ENCODE assay signal across 9 cellular contexts in the genomic region with DNA sequence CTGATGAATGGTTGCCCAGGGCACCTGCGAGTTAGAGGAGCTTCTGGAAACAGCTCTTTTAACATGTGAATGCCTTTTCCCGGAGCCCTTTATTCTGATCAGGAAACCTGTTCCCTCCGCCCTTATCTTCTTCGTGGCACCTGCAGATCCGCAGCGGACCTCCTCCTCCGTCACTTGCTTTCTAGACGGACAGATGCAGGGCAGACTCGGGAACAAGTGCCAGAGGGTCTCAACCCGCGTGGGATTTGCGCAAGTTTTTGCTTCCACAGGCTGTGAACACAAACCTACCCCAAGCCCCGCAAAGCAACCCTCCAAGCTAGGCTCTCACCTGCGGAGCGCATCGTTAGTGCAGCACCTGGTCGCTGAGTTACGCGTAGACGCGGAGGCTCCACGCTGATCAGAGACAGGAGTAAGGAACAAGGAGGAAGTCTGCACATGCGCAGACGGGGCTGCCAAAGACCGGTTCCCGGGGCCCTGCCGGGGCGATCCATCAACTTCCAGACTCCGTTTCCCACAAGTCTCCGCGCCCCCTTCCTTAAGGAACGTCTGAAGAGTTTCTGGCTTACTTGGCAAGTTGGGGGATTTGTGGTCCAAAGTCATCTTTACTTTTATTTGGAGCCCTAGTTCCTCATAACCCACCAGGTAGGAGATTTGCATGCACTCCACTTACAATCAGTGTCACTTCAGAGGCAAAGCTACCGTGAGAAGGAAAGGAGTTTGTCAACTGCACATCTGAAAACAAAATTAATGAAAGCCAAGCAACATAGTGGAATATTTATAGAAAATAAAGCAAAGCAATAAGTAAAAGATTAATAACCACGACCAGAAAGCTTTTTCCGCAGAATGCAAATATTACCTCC. TPM values are rescaled to one million over a fixed set of nuclear protein-coding genes. Genes with fewer than 3 reads are reported as not detected.
DNase-seq lines count a peak whose midpoint lies in the region; ATAC-seq, FAIRE-seq and TF ChIP-seq lines count a peak whose summit lies in the region.
"Had no signal": no experiment of that assay in that cellular context is flagged by ENCODE, and none has a peak within 500 bp of the region (broad histone marks: within the 10 kb centered on the region; RNA-seq: fewer than 3 reads in every experiment).

No MANE protein-coding gene starts in this region.

- intact Hi-C loops in IMR-90 (cut with micrococcal nuclease): no loop called here
- intact Hi-C loops in GM12878 (cut with micrococcal nuclease; ENCODE audit: unreplicated experiment): no loop called here
- intact Hi-C loops in stomach (cut with DNase I; ENCODE audit: low total_unique reads): no loop called here
- intact Hi-C loops in PC-9 (cut with micrococcal nuclease; ENCODE audit: unreplicated experiment): no loop called here

- SMC1A ChIA-PET in GM12878 (lab: Charles Lee; ENCODE audit: uncharacterized antibody, unreplicated experiment): no interaction called here

- H2BK5ac ChIP-seq in IMR-90 (ENCODE audit: low read depth, low read length, poor library complexity, severe bottlenecking): no peak overlapping the region

- TF ChIP-seq RAD21 in IMR-90 (IDR thresholded peaks at IDR 0.05; ENCODE audit: low read length) (no peak), GM12878 (IDR thresholded peaks at IDR 0.05; ENCODE audit: insufficient read depth, low read depth, low read length) (no peak)

- H3K9me1 ChIP-seq in IMR-90 (ENCODE audit: insufficient read depth, low read length): no peaks in the 10 kb centered on the region

- H4K8ac ChIP-seq in IMR-90 (ENCODE audit: low read depth in 2 of 2, low read length in 2 of 2): no peak overlapping the region

- no TSS peak for BruUV-seq in IMR-90 (replicated peaks; lab: Mats Ljungman, UMichigan)
- no TSS peak for BruUV-seq in GM12878 (replicated peaks; lab: Mats Ljungman, UMichigan)
- no TSS peak for BruUV-seq in PC-9 (replicated peaks; lab: Mats Ljungman, UMichigan)

- no peak overlapping the region for H3K4me3 ChIP-seq in IMR-90 (ENCODE audit: insufficient read depth, low read depth, low read length)
- H3K4me3 ChIP-seq in GM12878: no peak overlapping the region
- peak overlapping the region; percentile 21 to 40 (median 27) for H3K4me3 ChIP-seq in stomach
- no peak overlapping the region for H3K4me3 ChIP-seq in PC-9

- no peak for FAIRE-seq in GM12878 (lab: Jason Lieb, UNC)

- peaks cover 3% of the 10 kb centered on the region; the same call in 1 of the 2 replicates for H3K9me3 ChIP-seq in IMR-90 (ENCODE audit: control insufficient read depth, insufficient read depth, low read length)
- peaks cover 4% of the 10 kb centered on the region for H3K9me3 ChIP-seq in GM12878 (replicated peaks; ENCODE audit: control insufficient read depth, insufficient read depth, low read length)
- peaks cover 0 to 30% (median 23%) of the 10 kb centered on the region in 4 donors for H3K9me3 ChIP-seq in stomach
- H3K9me3 ChIP-seq in PC-9 (ENCODE audit: insufficient read depth, low read depth): peaks cover 18% of the 10 kb centered on the region
- H3K9me3 ChIP-seq: neutrophil had no signal

- dilution Hi-C loops in IMR-90 (cut with HindIII; ENCODE audit: low sequenced_read_pairs, unreplicated experiment): no loop called here

- no peak for TF ChIP-seq CTCF in IMR-90 (conservative IDR thresholded peaks at IDR 0.05; ENCODE audit: low read depth, low read length)
- TF ChIP-seq CTCF in GM12878 (IDR thresholded peaks at IDR 0.05 in 2 of 3, conservative IDR thresholded peaks at IDR 0.05 in 1 of 3; ENCODE audit: control insufficient read depth in 2 of 3, extremely low read depth in 1 of 3, insufficient read depth in 1 of 3, low read depth in 3 of 3, low read length in 3 of 3): no peak
- TF ChIP-seq CTCF in stomach (IDR thresholded peaks at IDR 0.05): no peak
- TF ChIP-seq CTCF in PC-9 (conservative IDR thresholded peaks at IDR 0.05): no peak

- H3K27ac ChIP-seq in IMR-90 (ENCODE audit: insufficient read depth, low read length): no peak overlapping the region
- no peak overlapping the region for H3K27ac ChIP-seq in GM12878 (ENCODE audit: control insufficient read depth, insufficient read depth)
- H3K27ac ChIP-seq in stomach: no peak overlapping the region
- no peak overlapping the region for H3K27ac ChIP-seq in PC-9
- H3K27ac ChIP-seq: neutrophil had no signal

- WGBS in IMR-90 (ENCODE audit: extremely low coverage in 2 of 2, insufficient read length in 1 of 2), 2 experiments: 7% methylated on average over 11 of the region's 35 CpGs; no CpG with 5 or more reads in 1 of the 2 experiments
- 35% methylated on average over 35 of the region's 35 CpGs for WGBS in GM12878 (ENCODE audit: insufficient coverage, insufficient replicate concordance, low lambda C conversion rate, missing lambda C conversion rate)
- 5 to 7% (median 5%) methylated on average over 31 to 35 of the region's 35 CpGs for WGBS in stomach, 5 donors

- no peak overlapping the region for H4K5ac ChIP-seq in IMR-90 (ENCODE audit: low read depth, low read length)

- no peak overlapping the region for H3K23ac ChIP-seq in IMR-90 (ENCODE audit: low read depth, low read length)

- no peak overlapping the region for H2AK9ac ChIP-seq in IMR-90 (replicated peaks; ENCODE audit: low read depth, low read length, poor library complexity)

- POLR2A ChIA-PET in IMR-90 (lab: Charles Lee; ENCODE audit: unreplicated experiment): no interaction called here
- POLR2A ChIA-PET in GM12878 (lab: Charles Lee): no interaction called here
- POLR2A ChIA-PET in PC-9 (lab: Charles Lee; ENCODE audit: unreplicated experiment): no interaction called here

- H3K9me2 ChIP-seq in PC-9 (ENCODE audit: insufficient read depth): no peaks in the 10 kb centered on the region

- in situ Hi-C loops in IMR-90 (cut with MboI; ENCODE audit: low sequenced_read_pairs): no loop called here
- in situ Hi-C loops in GM12878 (cut with MboI): no loop called here

- RAD21 ChIA-PET in GM12878 (lab: Charles Lee; ENCODE audit: unreplicated experiment): no interaction called here

- no peak overlapping the region for H4K91ac ChIP-seq in IMR-90 (ENCODE audit: insufficient read depth, low read depth, low read length)

- H2AK5ac ChIP-seq in IMR-90 (ENCODE audit: low read depth, low read length): no peak overlapping the region

- no peak overlapping the region for H3K9ac ChIP-seq in IMR-90 (ENCODE audit: low read depth, low read length)
- no peak overlapping the region for H3K9ac ChIP-seq in GM12878 (ENCODE audit: control insufficient read depth, insufficient read depth, low read length)

- H2AFZ ChIP-seq in IMR-90 (replicated peaks; ENCODE audit: low read length, poor library complexity): peak overlapping the region; percentile 69
- no peak overlapping the region for H2AFZ ChIP-seq in GM12878 (ENCODE audit: control insufficient read depth, low read depth, low read length)
- H2AFZ ChIP-seq in PC-9: no peak overlapping the region

- H3K36me3 ChIP-seq in IMR-90 (ENCODE audit: control insufficient read depth, insufficient read depth, low read length) (no peaks in the 10 kb centered on the region), GM12878 (ENCODE audit: control insufficient read depth in 2 of 2, insufficient read depth in 2 of 2, low read length in 1 of 2) (no peaks in the 10 kb centered on the region), stomach (no peaks in the 10 kb centered on the region), PC-9 (ENCODE audit: low read depth) (no peaks in the 10 kb centered on the region)
- H3K36me3 ChIP-seq: neutrophil had no signal

- H2BK20ac ChIP-seq in IMR-90 (ENCODE audit: low read depth, low read length): no peak overlapping the region

- no peak overlapping the region for H3K14ac ChIP-seq in IMR-90 (replicated peaks; ENCODE audit: low read depth, low read length)

- H2BK120ac ChIP-seq in IMR-90 (ENCODE audit: low read depth, low read length): no peak overlapping the region

- H3K79me2 ChIP-seq in GM12878 (ENCODE audit: control insufficient read depth, insufficient read depth, low read length) (no peaks in the 10 kb centered on the region), PC-9 (ENCODE audit: low read depth) (no peaks in the 10 kb centered on the region)

- H3K79me1 ChIP-seq in IMR-90 (ENCODE audit: low read depth in 1 of 2, low read length in 2 of 2): no peaks in the 10 kb centered on the region

- no peak overlapping the region for H3K4ac ChIP-seq in IMR-90 (ENCODE audit: low read depth, low read length)

- TF ChIP-seq EP300 in GM12878 (IDR thresholded peaks at IDR 0.05; ENCODE audit: borderline replicate concordance in 1 of 2, control insufficient read depth in 1 of 2, low read depth in 2 of 2, low read length in 2 of 2) (no peak), stomach (IDR thresholded peaks at IDR 0.05) (no peak)

- H3K27me3 ChIP-seq in IMR-90 (ENCODE audit: control insufficient read depth, insufficient read depth, low read length) (peaks cover 12% of the 10 kb centered on the region), GM12878 (replicated peaks in 1 of 2; ENCODE audit: control insufficient read depth in 2 of 2, insufficient read depth in 2 of 2, low read length in 1 of 2) (no peaks in the 10 kb centered on the region), stomach (peaks cover 0 to 31% (median 9%) of the 10 kb centered on the region in 3 donors), PC-9 (ENCODE audit: insufficient read depth, low read depth) (peaks cover 80% of the 10 kb centered on the region)

- DNase-seq in IMR-90 (no peak), GM12878 (ENCODE audit: low read depth, low spot score) (peak; percentile 8), kidney glomerular epithelial cell (lab: John Stamatoyannopoulos, UW) (peak; percentile 10), stomach (peak; percentile 68), NCI-H2196 (lab: John Stamatoyannopoulos, UW; ENCODE audit: unreplicated experiment) (no peak), PC-9 (no peak)

- TF ChIP-seq POLR2A in IMR-90 (IDR thresholded peaks at IDR 0.05; ENCODE audit: low read depth, low read length) (no peak), GM12878 (IDR thresholded peaks at IDR 0.05; ENCODE audit: low read depth, low read length) (no peak), stomach (IDR thresholded peaks at IDR 0.05) (no peak)

- H3K4me1 ChIP-seq in IMR-90 (ENCODE audit: control insufficient read depth, insufficient read depth, low read length): no peaks in the 10 kb centered on the region
- H3K4me1 ChIP-seq in GM12878 (ENCODE audit: control insufficient read depth, insufficient read depth, low read length): no peaks in the 10 kb centered on the region
- H3K4me1 ChIP-seq in stomach: peaks cover 0 to 10% (median 7%) of the 10 kb centered on the region in 4 donors
- H3K4me1 ChIP-seq in PC-9 (replicated peaks; ENCODE audit: insufficient read depth): no peaks in the 10 kb centered on the region

- H2BK15ac ChIP-seq in IMR-90 (ENCODE audit: low read depth, low read length): no peak overlapping the region

- ATAC-seq in IMR-90 (ENCODE audit: low read depth): no peak
- no peak for ATAC-seq in GM12878
- no peak for ATAC-seq in HG02884 (IDR thresholded peaks at IDR 0.05; ENCODE audit: unreplicated experiment)
- ATAC-seq in HG03342 (IDR thresholded peaks at IDR 0.05; ENCODE audit: unreplicated experiment): no peak

- H3K18ac ChIP-seq in IMR-90 (ENCODE audit: low read depth, low read length): no peak overlapping the region

- H4K20me1 ChIP-seq in IMR-90 (ENCODE audit: insufficient read depth, low read length) (no peaks in the 10 kb centered on the region), GM12878 (ENCODE audit: control insufficient read depth, insufficient read depth) (no peaks in the 10 kb centered on the region), PC-9 (ENCODE audit: insufficient read depth) (no peaks in the 10 kb centered on the region)

- CTCF ChIA-PET in IMR-90 (lab: Yijun Ruan, JAX): no interaction called here
- CTCF ChIA-PET in GM12878 (lab: Yijun Ruan, JAX): no interaction called here
- CTCF ChIA-PET in PC-9 (lab: Charles Lee): no interaction called here

- no peak overlapping the region for H3K56ac ChIP-seq in IMR-90 (ENCODE audit: extremely low read depth, insufficient read depth, low read length)

- H3K4me2 ChIP-seq in IMR-90 (ENCODE audit: low read depth, low read length): peak overlapping the region; percentile 50; the same call in 1 of the 2 replicates
- H3K4me2 ChIP-seq in GM12878 (ENCODE audit: control insufficient read depth, insufficient read depth): no peak overlapping the region
- no peak overlapping the region for H3K4me2 ChIP-seq in PC-9

- no peaks in the 10 kb centered on the region for H3F3A ChIP-seq in PC-9 (ENCODE audit: insufficient read depth, low read depth)

RNA-seq across cellular contexts. Expression of a gene that starts 52.7 kb away (rescaled TPM):
- total RNA-seq in IMR-90 (2012; rRNA removed) (45.0 and 52.7 TPM in 2 replicates), GM12878 (2014; rRNA removed) (32.8 and 40.2 TPM in 2 replicates), GM12878 (2014; rRNA removed; fragmentation: Illumina TruSeq; extraction: Trizol) (25.9 and 26.7 TPM in 2 replicates), GM12878 (2021) (37.3 and 38.5 TPM in 2 replicates), stomach (10 to 100 TPM in 4 of 5 donors, 1 to 10 TPM in 1; 9.9 to 37.7 (median 25.0) TPM), PC-9 (2021) (29.4 and 32.1 TPM in 2 replicates)
- polyA plus RNA-seq in IMR-90 (2012; rRNA removed) (26.7 and 29.2 TPM in 2 replicates), GM12878 (2011; rRNA removed) (25.8 and 40.0 TPM in 2 replicates), GM12878 (2014; fragmentation: Illumina TruSeq; extraction: Trizol) (39.6 and 43.8 TPM in 2 replicates), GM12878 (2014; fragmentation: Nextera tagmentation; extraction: Ambion mirVana) (10 to 100 TPM; 14.2 to 14.8 TPM), GM12878 (2014; rRNA removed) (37.4 and 37.9 TPM in 2 replicates), GM12878 (2016; fragmentation: Nextera tagmentation; extraction: Ambion mirVana) (10 to 100 TPM; 36.0 to 38.5 TPM), stomach (10 to 100 TPM; 12.9 to 22.6 (median 18.0) TPM)
- polyA plus RNA-seq in IMR-90 (2012; cell fraction: cytosol; rRNA removed): 16.9 and 22.6 TPM in 2 replicates
- polyA plus RNA-seq in IMR-90 (2012; cell fraction: nucleus; rRNA removed; ENCODE audit: low replicate concordance): 35.8 and 45.2 TPM in 2 replicates
- 38.6 and 41.0 TPM in 2 replicates for total RNA-seq in GM12878 (2013; cell fraction: nucleolus; rRNA removed)
- polyA plus RNA-seq in GM12878 (2011; ENCODE audit: low read depth): 17.4 TPM
- polyA plus RNA-seq in GM12878 (2011; cell fraction: cytosol; rRNA removed): 53.1 and 57.0 TPM in 2 replicates
- polyA plus RNA-seq in GM12878 (2011; cell fraction: nucleus; rRNA removed): 62.7 and 67.3 TPM in 2 replicates
- polyA plus RNA-seq in GM12878 (2012): 19.1 and 20.4 TPM in 2 replicates
- 55.2 and 55.7 TPM in 2 replicates for polyA minus RNA-seq in GM12878 (2011; rRNA and poly(A)+ RNA removed)
- polyA minus RNA-seq in GM12878 (2011; cell fraction: cytosol; rRNA and poly(A)+ RNA removed): 17.6 and 23.6 TPM in 2 replicates
- 17.5 and 29.4 TPM in 2 replicates for polyA minus RNA-seq in GM12878 (2011; cell fraction: nucleus; rRNA and poly(A)+ RNA removed)

RNA-seq across cellular contexts. Expression of a gene that starts 54.2 kb away (rescaled TPM):
- total RNA-seq in IMR-90 (2012; rRNA removed): 1.1 and 1.4 TPM in 2 replicates
- 1.5 and 2.1 TPM in 2 replicates for polyA plus RNA-seq in IMR-90 (2012; rRNA removed)
- polyA plus RNA-seq in IMR-90 (2012; cell fraction: cytosol; rRNA removed): 0.12 and 0.29 TPM in 2 replicates
- polyA plus RNA-seq in IMR-90 (2012; cell fraction: nucleus; rRNA removed; ENCODE audit: low replicate concordance): 1.7 and 14.9 TPM in 2 replicates
- total RNA-seq in GM12878 (2013; cell fraction: nucleolus; rRNA removed): 4.1 and 4.2 TPM in 2 replicates
- 0.96 and 0.98 TPM in 2 replicates for total RNA-seq in GM12878 (2014; rRNA removed)
- total RNA-seq in GM12878 (2014; rRNA removed; fragmentation: Illumina TruSeq; extraction: Trizol): 1.7 and 1.8 TPM in 2 replicates
- total RNA-seq in GM12878 (2021): 1.2 and 1.7 TPM in 2 replicates
- 1.2 TPM for polyA plus RNA-seq in GM12878 (2011; ENCODE audit: low read depth)
- polyA plus RNA-seq in GM12878 (2011; rRNA removed): 0.08 and 0.19 TPM in 2 replicates
- 0.04 and 0.05 TPM in 2 replicates for polyA plus RNA-seq in GM12878 (2011; cell fraction: cytosol; rRNA removed)
- 0.13 and 0.25 TPM in 2 replicates for polyA plus RNA-seq in GM12878 (2011; cell fraction: nucleus; rRNA removed)
- polyA plus RNA-seq in GM12878 (2012): 2.0 and 2.3 TPM in 2 replicates
- 2.0 and 3.3 TPM in 2 replicates for polyA plus RNA-seq in GM12878 (2014; fragmentation: Illumina TruSeq; extraction: Trizol)
- under 1 TPM; 0.29 to 0.60 TPM for polyA plus RNA-seq in GM12878 (2014; fragmentation: Nextera tagmentation; extraction: Ambion mirVana)
- 0.84 and 1.7 TPM in 2 replicates for polyA plus RNA-seq in GM12878 (2014; rRNA removed)
- polyA plus RNA-seq in GM12878 (2016; fragmentation: Nextera tagmentation; extraction: Ambion mirVana): 1 to 10 TPM; 1.2 to 1.4 TPM
- polyA minus RNA-seq in GM12878 (2011; rRNA and poly(A)+ RNA removed): 0.15 TPM in 2 replicates
- not detected in 2 replicates for polyA minus RNA-seq in GM12878 (2011; cell fraction: cytosol; rRNA and poly(A)+ RNA removed)
- 0.12 TPM in 1 of 2 replicates, not detected in the other for polyA minus RNA-seq in GM12878 (2011; cell fraction: nucleus; rRNA and poly(A)+ RNA removed)
- total RNA-seq in stomach: 10 to 100 TPM in 2 of 5 donors, 1 to 10 TPM in 3; 1.4 to 12.8 (median 5.4) TPM
- 1 to 10 TPM; 1.6 to 4.4 (median 2.0) TPM for polyA plus RNA-seq in stomach
- total RNA-seq in PC-9 (2021): 3.7 and 3.8 TPM in 2 replicates

Comparison
In these comparisons a context has a peak if more than half of its experiments do, and no peak if none do; other contexts are left out.
1. DNase-seq: peak in GM12878 (single experiment), kidney glomerular epithelial cell (single experiment) and stomach (single experiment); none in IMR-90 (single experiment), NCI-H2196 (single experiment) and PC-9 (0 of 2).
2. H3K4me3 ChIP-seq: peak in stomach (4 of 4); none in IMR-90 (single experiment), GM12878 (single experiment) and PC-9 (single experiment).